12 cellular contexts compared by ENCODE assay signal in genomic region chr4:129455462-129455861, GRCh38.
A peak's percentile ranks its signal among the peaks of the same experiment; 100 is the strongest.
DNase-seq lines count a peak whose midpoint lies in the region; ATAC-seq and TF ChIP-seq lines count a peak whose summit lies in the region.
"Had no signal": no experiment of that assay in that cellular context is flagged by ENCODE, and none has a peak within 500 bp of the region (broad histone marks: within the 10 kb centered on the region; RNA-seq: fewer than 3 reads in every experiment).

No MANE protein-coding gene starts in this region.

- H3K4me2 ChIP-seq in MM.1S (ENCODE audit: low read depth, low read length): no peak overlapping the region
- H3K4me2 ChIP-seq: BLaER1 had no signal

- no peak for TF ChIP-seq CTCF in MM.1S (IDR thresholded peaks at IDR 0.05; ENCODE audit: low read length)

- H3K9me3 ChIP-seq in MM.1S (replicated peaks; ENCODE audit: insufficient read depth, low read length): no peaks in the 10 kb centered on the region
- H3K9me3 ChIP-seq: BLaER1, thoracic aorta had no signal

- H3F3A ChIP-seq in MM.1S (ENCODE audit: insufficient read depth, low read length): no peaks in the 10 kb centered on the region

- H3K27me3 ChIP-seq in MM.1S (replicated peaks; ENCODE audit: insufficient read depth, low read length): no peaks in the 10 kb centered on the region
- H3K27me3 ChIP-seq: BLaER1 had no signal

- no peak overlapping the region for H2AFZ ChIP-seq in MM.1S (ENCODE audit: low read length)

- H3K4me1 ChIP-seq in MM.1S (ENCODE audit: low read length): no peaks in the 10 kb centered on the region
- H3K4me1 ChIP-seq: BLaER1, left ventricle myocardium inferior had no signal

- no peak overlapping the region for H3K4me3 ChIP-seq in MM.1S (ENCODE audit: low read length)
- H3K4me3 ChIP-seq: BLaER1, left ventricle myocardium inferior, thoracic aorta had no signal

- DNase-seq in EL: peak; percentile 1
- DNase-seq in NCI-H2081 (lab: John Stamatoyannopoulos, UW): peak; percentile 17 to 72
- peak; percentile 79 for DNase-seq in NCI-H82 (lab: John Stamatoyannopoulos, UW)
- DNase-seq in pulmonary artery endothelial cell (ENCODE audit: low read depth, low spot score): peak; percentile 85
- DNase-seq in MM.1S: no peak
- no peak for DNase-seq in GM03348 (ENCODE audit: low spot score)
- DNase-seq: foreskin melanocyte, left ventricle myocardium inferior, Right ventricle myocardium superior had no signal

- no peak overlapping the region for H3K27ac ChIP-seq in MM.1S (ENCODE audit: low read length)
- H3K27ac ChIP-seq: BLaER1, left ventricle myocardium inferior, thoracic aorta had no signal

- H3K79me2 ChIP-seq in MM.1S (ENCODE audit: low read length): no peaks in the 10 kb centered on the region

- no peaks in the 10 kb centered on the region for H4K20me1 ChIP-seq in MM.1S (ENCODE audit: insufficient read depth, low read length)
- H4K20me1 ChIP-seq: BLaER1 had no signal

- H3K9ac ChIP-seq in MM.1S (ENCODE audit: low read length): no peak overlapping the region
- H3K9ac ChIP-seq: BLaER1 had no signal

- H3K36me3 ChIP-seq in MM.1S (replicated peaks; ENCODE audit: insufficient read depth, low read length): no peaks in the 10 kb centered on the region
- H3K36me3 ChIP-seq: BLaER1, left ventricle myocardium inferior, thoracic aorta had no signal

- ATAC-seq in HG02610 (IDR thresholded peaks at IDR 0.05; ENCODE audit: unreplicated experiment): no peak

- no peaks in the 10 kb centered on the region for H3K9me2 ChIP-seq in MM.1S (replicated peaks; ENCODE audit: insufficient read depth, low read length)

Comparison
In these comparisons a context has a peak if more than half of its experiments do, and no peak if none do; other contexts are left out.
1. DNase-seq: peak in EL (single experiment), NCI-H2081 (2 of 2), NCI-H82 (single experiment) and pulmonary artery endothelial cell (single experiment); none in MM.1S (single experiment) and GM03348 (single experiment).